Comparison of ENCODE assay signal across 21 cellular contexts in genomic region chr13:105598551-105598950, GRCh38.
A peak's percentile ranks its signal among the peaks of the same experiment; 100 is the strongest.
DNase-seq lines count a peak whose midpoint lies in the region; ATAC-seq, FAIRE-seq and TF ChIP-seq lines count a peak whose summit lies in the region.
"Had no signal": no experiment of that assay in that cellular context is flagged by ENCODE, and none has a peak within 500 bp of the region (broad histone marks: within the 10 kb centered on the region; RNA-seq: fewer than 3 reads in every experiment).

No MANE protein-coding gene starts in this region.

- no peaks in the 10 kb centered on the region for H3K27me3 Mint-ChIP-seq in effector memory CD8-positive, alpha-beta T cell
- H3K27me3 Mint-ChIP-seq: activated CD4-positive, alpha-beta T cell treated with anti-CD3 and anti-CD28 coated beads, Interleukin-2, amount 10 ng/mL, durations not matched to agents 7 days and 5 days had no signal

- FAIRE-seq in H54 (lab: Jason Lieb, UNC) = peak; percentile 87
- FAIRE-seq: pancreas, small intestine had no signal

- H3K27ac Mint-ChIP-seq in effector memory CD8-positive, alpha-beta T cell = no peak overlapping the region
- H3K27ac Mint-ChIP-seq: activated CD4-positive, alpha-beta T cell treated with anti-CD3 and anti-CD28 coated beads, Interleukin-2, amount 10 ng/mL, durations not matched to agents 7 days and 5 days had no signal

- H3K4me3 ChIP-seq in astrocyte of the cerebellum (ENCODE audit: low read depth, low read length) (no peak overlapping the region), skeletal muscle cell (ENCODE audit: low read depth, low read length) (no peak overlapping the region)
- H3K4me3 ChIP-seq: breast epithelium, esophagus muscularis mucosa, GM23248, hepatocyte, pancreas, thoracic aorta had no signal

- no peaks in the 10 kb centered on the region for H3K4me1 Mint-ChIP-seq in effector memory CD8-positive, alpha-beta T cell (ENCODE audit: low read depth in 2 of 2)
- H3K4me1 Mint-ChIP-seq: activated CD4-positive, alpha-beta T cell treated with anti-CD3 and anti-CD28 coated beads, Interleukin-2, amount 10 ng/mL, durations not matched to agents 7 days and 5 days had no signal

- TF ChIP-seq POLR2A in H54 (IDR thresholded peaks at IDR 0.05; ENCODE audit: low read depth, low read length) = no peak

- no peaks in the 10 kb centered on the region for H3K36me3 Mint-ChIP-seq in effector memory CD8-positive, alpha-beta T cell (ENCODE audit: insufficient read depth)

- in situ Hi-C loops in astrocyte of the cerebellum (cut with HindIII; ENCODE audit: low sequenced_read_pairs) = no loop called here

- no peak for ATAC-seq in effector memory CD8-positive, alpha-beta T cell (replicated peaks)
- ATAC-seq in HG02938 (IDR thresholded peaks at IDR 0.05; ENCODE audit: unreplicated experiment) = no peak
- no peak for ATAC-seq in GM19463 (IDR thresholded peaks at IDR 0.05; ENCODE audit: unreplicated experiment)
- ATAC-seq: left colon, PC-3 had no signal

- DNase-seq in H54 (ENCODE audit: insufficient read length, low spot score) (no peak), astrocyte of the cerebellum (ENCODE audit: low read depth) (peak; percentile 20), glomerular visceral epithelial cell (ENCODE audit: extremely low spot score) (peak; percentile 3), skeletal muscle cell (ENCODE audit: low read depth) (peak; percentile 65)
- no peak for DNase-seq in activated naive CD4-positive, alpha-beta T cell (lab: John Stamatoyannopoulos, UW)
- no peak for DNase-seq in effector memory CD8-positive, alpha-beta T cell
- DNase-seq: activated CD4-positive, alpha-beta T cell treated with anti-CD3 and anti-CD28 coated beads, Interleukin-2, amount 10 ng/mL, durations not matched to agents 7 days and 5 days; BE2C; DMS153; GM23248; left colon; NCI-H1048; pancreas; PC-3; small intestine had no signal

- H3K4me3 Mint-ChIP-seq in effector memory CD8-positive, alpha-beta T cell = no peak overlapping the region
- H3K4me3 Mint-ChIP-seq: activated CD4-positive, alpha-beta T cell treated with anti-CD3 and anti-CD28 coated beads, Interleukin-2, amount 10 ng/mL, durations not matched to agents 7 days and 5 days had no signal

- H3K9me3 Mint-ChIP-seq in effector memory CD8-positive, alpha-beta T cell = peaks cover 14 to 36% of the 10 kb centered on the region in 2 donors
- H3K9me3 Mint-ChIP-seq: activated CD4-positive, alpha-beta T cell treated with anti-CD3 and anti-CD28 coated beads, Interleukin-2, amount 10 ng/mL, durations not matched to agents 7 days and 5 days had no signal

- TF ChIP-seq CTCF in astrocyte of the cerebellum (IDR thresholded peaks at IDR 0.05; ENCODE audit: low read depth, low read length, missing control alignments) = no peak

Comparison
In these comparisons a context has a peak if more than half of its experiments do, and no peak if none do; other contexts are left out.
1. DNase-seq: peak in astrocyte of the cerebellum (single experiment), glomerular visceral epithelial cell (single experiment) and skeletal muscle cell (single experiment); none in H54 (single experiment), activated naive CD4-positive, alpha-beta T cell (0 of 4) and effector memory CD8-positive, alpha-beta T cell (0 of 3).